In the genomic region with DNA sequence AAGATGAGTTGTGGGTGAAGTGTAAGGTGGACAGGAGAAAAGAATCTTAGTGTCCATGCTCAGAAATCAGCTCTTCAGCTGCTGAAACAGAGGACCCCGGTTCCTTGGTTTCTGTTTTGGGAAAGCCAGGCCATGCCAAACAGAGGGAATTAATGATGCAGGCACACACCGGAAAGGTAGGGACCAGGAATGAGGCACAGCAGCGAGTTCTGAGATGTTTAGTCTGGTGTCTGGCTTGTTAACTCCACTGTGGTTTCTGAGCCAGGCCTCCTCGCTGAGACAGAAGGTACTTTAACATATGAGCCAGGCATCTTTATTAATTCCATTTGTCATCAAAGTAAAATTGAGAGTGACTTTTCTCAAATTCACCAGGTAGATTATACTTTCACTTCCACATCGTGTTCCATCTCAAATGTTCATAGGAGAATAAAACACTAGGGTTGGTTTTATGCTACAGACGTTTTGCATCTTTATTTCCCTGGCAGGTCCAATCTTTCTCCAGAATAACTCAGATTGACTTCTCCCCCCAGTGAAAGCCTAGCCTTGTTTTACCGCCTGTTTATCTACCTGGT, we compare ENCODE assay signal across 8 cellular contexts. TPM values are rescaled to one million over a fixed set of nuclear protein-coding genes. Genes with fewer than 3 reads are reported as not detected.
DNase-seq lines count a peak whose midpoint lies in the region; ATAC-seq and TF ChIP-seq lines count a peak whose summit lies in the region.

No MANE protein-coding gene starts in this region.

- TF ChIP-seq POLR2A in NB4 (IDR thresholded peaks at IDR 0.05; ENCODE audit: extremely low read depth, insufficient read length) (no peak), tibial nerve (IDR thresholded peaks at IDR 0.05) (no peak)

- H3K4me3 ChIP-seq in AG10803 (ENCODE audit: low read length): peak overlapping the region; percentile 82
- peak overlapping the region; percentile 67 for H3K4me3 ChIP-seq in NB4 (ENCODE audit: low read depth, low read length)
- peak overlapping the region; percentile 75 to 85 for H3K4me3 ChIP-seq in muscle layer of duodenum (ENCODE audit: low read depth in 1 of 2, low read length in 2 of 2)
- H3K4me3 ChIP-seq in tibial nerve: peak overlapping the region; percentile 59 to 80 (median 69)

- no peak for ATAC-seq in HG02870 (IDR thresholded peaks at IDR 0.05; ENCODE audit: unreplicated experiment)

- 79 to 82% methylated on average over 7 of the region's 7 CpGs for WGBS in tibial nerve, 2 donors

- H3K27ac ChIP-seq in angular gyrus (ENCODE audit: low read depth, low read length) (peak overlapping the region; percentile 81), muscle layer of duodenum (ENCODE audit: low read length) (no peak overlapping the region), tibial nerve (peak overlapping the region in 3 of 4 donors; percentile 79 to 86 (median 81))

- TF ChIP-seq CTCF in AG10803 (conservative IDR thresholded peaks at IDR 0.05; ENCODE audit: low read length) (no peak), NB4 (IDR thresholded peaks at IDR 0.05; ENCODE audit: low read depth, low read length) (no peak), tibial nerve (IDR thresholded peaks at IDR 0.05) (no peak)

- DNase-seq in AG10803 (ENCODE audit: low read depth) (peak; percentile 11), NB4 (ENCODE audit: low read depth) (no peak), tibial nerve (ENCODE audit: low spot score in 2 of 2) (no peak), HuH-7.5 (ENCODE audit: low spot score) (no peak), globus pallidus (ENCODE audit: low spot score) (no peak)

- no peaks in the 10 kb centered on the region for H3K9me3 ChIP-seq in muscle layer of duodenum (ENCODE audit: control insufficient read depth in 1 of 2, low read length in 2 of 2)
- no peaks in the 10 kb centered on the region for H3K9me3 ChIP-seq in tibial nerve

- no peaks in the 10 kb centered on the region for H3K27me3 ChIP-seq in muscle layer of duodenum (ENCODE audit: low read depth, low read length)
- no peaks in the 10 kb centered on the region for H3K27me3 ChIP-seq in tibial nerve

- H3K4me1 ChIP-seq in muscle layer of duodenum (ENCODE audit: control insufficient read depth in 1 of 2, insufficient read depth in 2 of 2, low read length in 2 of 2) (peaks cover 11 to 21% of the 10 kb centered on the region in 2 donors), tibial nerve (peaks cover 0 to 36% (median 4%) of the 10 kb centered on the region in 4 donors)

- TF ChIP-seq EP300 in tibial nerve (IDR thresholded peaks at IDR 0.05): no peak

- H3K36me3 ChIP-seq in muscle layer of duodenum (ENCODE audit: control insufficient read depth in 1 of 2, insufficient read depth in 2 of 2, low read length in 2 of 2): no peaks in the 10 kb centered on the region
- H3K36me3 ChIP-seq in tibial nerve: peaks cover 0 to 4% (median 0%) of the 10 kb centered on the region in 3 donors

RNA-seq across cellular contexts. Expression of a gene that starts 23.5 kb away (rescaled TPM):
- 10 to 100 TPM; 11.1 to 19.0 (median 15.3) TPM for total RNA-seq in tibial nerve
